ENCODE assay signal across 1 cellular context in genomic region chr7:155296788-155297516, GRCh38.
TF ChIP-seq lines count a peak whose summit lies in the region.

No MANE protein-coding gene starts in this region.

TF ChIP-seq in IMR-90, 13 proteins besides CTCF, POLR2A, EP300 and RAD21 (continued from another document):
- 0 out of 2 replicates have a peak, but pooled peaks have one; percentile 61 for TF ChIP-seq MAZ (IDR thresholded peaks at IDR 0.05; ENCODE audit: borderline replicate concordance, low read depth, low read length)
